In genomic region chr16:87044031-87044380, GRCh38 we compare ENCODE assay signal across 25 cellular contexts.
A peak's percentile ranks its signal among the peaks of the same experiment; 100 is the strongest.
DNase-seq lines count a peak whose midpoint lies in the region; ATAC-seq, FAIRE-seq and TF ChIP-seq lines count a peak whose summit lies in the region.
"Had no signal": no experiment of that assay in that cellular context is flagged by ENCODE, and none has a peak within 500 bp of the region (broad histone marks: within the 10 kb centered on the region; RNA-seq: fewer than 3 reads in every experiment).

No MANE protein-coding gene starts in this region.

- H3K36me3 ChIP-seq in ascending aorta = no peaks in the 10 kb centered on the region

- no peaks in the 10 kb centered on the region for H3K9me3 Mint-ChIP-seq in nephron
- H3K9me3 Mint-ChIP-seq: activated CD4-positive, alpha-beta T cell treated with anti-CD3 and anti-CD28 coated beads, Interleukin-2, amount 10 ng/mL, durations not matched to agents 24 days and 14 days; central memory CD8-positive, alpha-beta T cell; naive B cell had no signal

- intact Hi-C loops in cardiac septum (cut with DNase I) (loop anchor here (5.0 kb wide), 1 partner anchor 177 kb away; no protein-coding TSS in a partner anchor), left cardiac atrium (cut with DNase I) (no loop called here), ascending aorta (cut with DNase I) (no loop called here)

- H3K27ac Mint-ChIP-seq in nephron = peak overlapping the region; percentile 53 to 90 (median 64)
- H3K27ac Mint-ChIP-seq: activated CD4-positive, alpha-beta T cell treated with anti-CD3 and anti-CD28 coated beads, Interleukin-2, amount 10 ng/mL, durations not matched to agents 24 days and 14 days; IgD-negative memory B cell; naive B cell had no signal

- H3K27ac ChIP-seq in ascending aorta = peak overlapping the region; percentile 74 to 79
- H3K27ac ChIP-seq: foreskin keratinocyte had no signal

- peak overlapping the region in 2 of 3 experiments; percentile 4 to 63 for H3K4me3 Mint-ChIP-seq in nephron
- H3K4me3 Mint-ChIP-seq: activated CD4-positive, alpha-beta T cell treated with anti-CD3 and anti-CD28 coated beads, Interleukin-2, amount 10 ng/mL, durations not matched to agents 24 days and 14 days; central memory CD8-positive, alpha-beta T cell; naive B cell had no signal

- H3K4me1 Mint-ChIP-seq in nephron = peaks cover 17% of the 10 kb centered on the region
- H3K4me1 Mint-ChIP-seq: activated CD4-positive, alpha-beta T cell treated with anti-CD3 and anti-CD28 coated beads, Interleukin-2, amount 10 ng/mL, durations not matched to agents 24 days and 14 days; central memory CD8-positive, alpha-beta T cell; naive B cell had no signal

- H3K4me3 ChIP-seq in ascending aorta = peak overlapping the region in 1 of 2 donors; percentile 12

- DNase-seq in cardiac septum (ENCODE audit: low spot score) (peak; percentile 63), left cardiac atrium (no peak), ascending aorta (ENCODE audit: low spot score in 2 of 2) (no peak), urothelium cell line (ENCODE audit: low spot score) (peak; percentile 46), germinal center (ENCODE audit: low spot score) (no peak), dedifferentiated amniotic fluid mesenchymal stem cell (ENCODE audit: extremely low spot score) (no peak), amniotic stem cell (lab: John Stamatoyannopoulos, UW) (no peak)
- DNase-seq: activated CD4-positive, alpha-beta T cell treated with anti-CD3 and anti-CD28 coated beads, Interleukin-2, amount 10 ng/mL, durations not matched to agents 24 days and 14 days; activated naive CD4-positive, alpha-beta T cell treated with anti-CD3 and anti-CD28 coated beads, Interleukin-2, amount 50 U/mL, for 16 hours; activated T-cell treated with anti-CD3 and anti-CD28 coated beads, Interleukin-2, amount 50 U/mL, for 48 hours; DMS79 treated with DMSO at 0.1 percent for 48 hours; effector CD4-positive, alpha-beta T cell; foreskin keratinocyte; naive B cell; NCI-H1105; NCI-H2029 treated with DMSO at 0.1 percent for 48 hours; NCI-H2227 treated with DMSO at 0.1 percent for 48 hours; NCI-H774; SK-N-SH; trophoblast cell had no signal

- FAIRE-seq in urothelium cell line (lab: Jason Lieb, UNC) = no peak
- FAIRE-seq: A204.1 had no signal

- H3K9me3 ChIP-seq in ascending aorta = no peaks in the 10 kb centered on the region
- H3K9me3 ChIP-seq: SK-N-SH had no signal

- no peak for ATAC-seq in left cardiac atrium
- ATAC-seq: esophagus mucosa, foreskin keratinocyte had no signal

- no peaks in the 10 kb centered on the region for H3K27me3 ChIP-seq in ascending aorta
- H3K27me3 ChIP-seq: foreskin keratinocyte had no signal

- no peaks in the 10 kb centered on the region for H3K36me3 Mint-ChIP-seq in nephron (ENCODE audit: low read depth)
- H3K36me3 Mint-ChIP-seq: IgD-negative memory B cell, naive B cell had no signal

- H3K27me3 Mint-ChIP-seq in nephron (ENCODE audit: low read depth) = peaks cover 51% of the 10 kb centered on the region
- H3K27me3 Mint-ChIP-seq: activated CD4-positive, alpha-beta T cell treated with anti-CD3 and anti-CD28 coated beads, Interleukin-2, amount 10 ng/mL, durations not matched to agents 24 days and 14 days had no signal

- TF ChIP-seq CTCF in ascending aorta (IDR thresholded peaks at IDR 0.05) (no peak), nephron (IDR thresholded peaks at IDR 0.05; ENCODE audit: unreplicated experiment in 3 of 3) (no peak)

- H3K4me1 ChIP-seq in ascending aorta = peaks cover 2 to 23% of the 10 kb centered on the region in 2 donors
- H3K4me1 ChIP-seq: foreskin keratinocyte had no signal

Comparison
In these comparisons a context has a peak if more than half of its experiments do, and no peak if none do; other contexts are left out.
1. DNase-seq: peak in cardiac septum (single experiment) and urothelium cell line (single experiment); none in left cardiac atrium (single experiment), ascending aorta (0 of 2), germinal center (single experiment), dedifferentiated amniotic fluid mesenchymal stem cell (single experiment) and amniotic stem cell (single experiment).